Comparison of ENCODE assay signal across 15 cellular contexts in the genomic region with DNA sequence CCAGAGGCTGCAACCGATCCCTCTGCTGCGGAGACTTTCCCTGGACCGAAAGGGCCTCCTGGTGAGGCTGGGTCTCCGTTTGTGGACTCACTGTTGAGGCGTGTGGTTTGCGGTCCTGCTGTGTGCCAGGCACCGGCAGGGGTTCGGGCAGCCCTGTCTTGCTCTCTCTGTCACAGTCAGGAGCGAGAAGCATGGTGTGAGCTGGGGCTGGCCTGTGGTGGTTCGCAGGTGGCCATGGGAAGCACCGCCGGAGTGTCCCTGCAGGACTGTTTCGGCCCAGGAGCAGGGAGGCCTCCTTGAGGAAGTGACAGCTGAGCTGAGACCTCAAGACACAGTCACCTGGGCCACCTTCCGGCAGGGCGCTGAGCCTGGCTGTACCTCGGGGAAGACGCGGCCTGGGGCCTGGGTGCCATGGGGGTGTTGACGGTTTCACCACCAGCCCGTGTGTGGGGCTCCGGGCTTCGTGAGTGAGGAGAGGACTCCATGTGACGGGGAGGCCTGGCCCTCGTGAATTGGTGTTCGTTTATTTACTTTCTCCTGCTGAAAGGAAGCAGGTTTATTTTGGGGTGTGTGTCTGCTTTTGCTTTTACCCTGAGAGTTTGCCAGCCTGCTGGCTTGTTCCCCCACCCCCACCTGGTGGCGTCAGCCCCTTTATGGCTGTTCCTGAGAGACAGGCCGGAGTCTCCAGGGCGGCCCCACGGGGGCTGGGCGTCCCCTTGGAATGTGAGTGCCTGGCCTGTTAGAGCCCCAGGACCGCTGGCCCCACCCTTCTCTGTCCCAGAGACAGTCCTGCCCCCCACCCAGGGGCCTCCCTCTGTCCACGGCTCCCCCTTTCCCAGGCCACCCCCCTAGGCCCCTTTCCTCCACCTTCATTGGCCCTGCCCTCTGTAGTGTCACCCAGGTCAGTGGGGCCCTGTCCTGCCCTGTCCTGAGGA.
DNase-seq lines count a peak whose midpoint lies in the region; ATAC-seq, FAIRE-seq and TF ChIP-seq lines count a peak whose summit lies in the region.
"Had no signal": no experiment of that assay in that cellular context is flagged by ENCODE, and none has a peak within 500 bp of the region (broad histone marks: within the 10 kb centered on the region; RNA-seq: fewer than 3 reads in every experiment).

No MANE protein-coding gene starts in this region.

- H3K9me3 ChIP-seq in RWPE2 (ENCODE audit: severe bottlenecking) (no peaks in the 10 kb centered on the region), pancreas (no peaks in the 10 kb centered on the region)
- H3K9me3 ChIP-seq: HAP-1 had no signal

- no peak for TF ChIP-seq POLR2A in GM18505 (IDR thresholded peaks at IDR 0.05; ENCODE audit: borderline replicate concordance, extremely low read depth, insufficient read depth, insufficient read length)

- TF ChIP-seq CTCF in CD14-positive monocyte (IDR thresholded peaks at IDR 0.05): no peak
- no peak for TF ChIP-seq CTCF in RWPE2 (IDR thresholded peaks at IDR 0.05; ENCODE audit: poor library complexity, severe bottlenecking)
- TF ChIP-seq CTCF in pancreas (IDR thresholded peaks at IDR 0.05): no peak

- H3K4me1 Mint-ChIP-seq in CD14-positive monocyte: no peaks in the 10 kb centered on the region
- H3K4me1 Mint-ChIP-seq: neural progenitor cell had no signal

- no peak for FAIRE-seq in pancreas (lab: Jason Lieb, UNC)
- FAIRE-seq: K562 had no signal

- no peaks in the 10 kb centered on the region for H3K9me3 Mint-ChIP-seq in CD14-positive monocyte
- H3K9me3 Mint-ChIP-seq: neural progenitor cell had no signal

- H3K27ac ChIP-seq in RWPE2 (ENCODE audit: poor library complexity, severe bottlenecking) (no peak overlapping the region), pancreas (no peak overlapping the region)
- H3K27ac ChIP-seq: neural progenitor cell had no signal

- H3K36me3 ChIP-seq in RWPE2 (ENCODE audit: low read depth): no peaks in the 10 kb centered on the region
- no peaks in the 10 kb centered on the region for H3K36me3 ChIP-seq in pancreas
- H3K36me3 ChIP-seq: HAP-1, neural progenitor cell had no signal

- no peak overlapping the region for H3K27ac Mint-ChIP-seq in CD14-positive monocyte
- H3K27ac Mint-ChIP-seq: neural progenitor cell had no signal

- no peak for ATAC-seq in RWPE2 (ENCODE audit: low read depth)
- no peak for ATAC-seq in left cardiac atrium
- ATAC-seq in pancreas: no peak
- no peak for ATAC-seq in HG03139 (IDR thresholded peaks at IDR 0.05; ENCODE audit: unreplicated experiment)
- no peak for ATAC-seq in GM18505 (IDR thresholded peaks at IDR 0.05; ENCODE audit: unreplicated experiment)
- ATAC-seq: K562 had no signal

- intact Hi-C loops in CD14-positive monocyte (cut with micrococcal nuclease): no loop called here
- intact Hi-C loops in left cardiac atrium (cut with DNase I): no loop called here
- intact Hi-C loops in pancreas (cut with DNase I): no loop called here

- H3K36me3 Mint-ChIP-seq in CD14-positive monocyte: peaks cover 27 to 47% of the 10 kb centered on the region in 2 donors
- H3K36me3 Mint-ChIP-seq: neural progenitor cell had no signal

- no peak overlapping the region for H3K4me3 ChIP-seq in RWPE2 (ENCODE audit: severe bottlenecking)
- no peak overlapping the region for H3K4me3 ChIP-seq in pancreas
- H3K4me3 ChIP-seq: HAP-1, K562, lung, neural progenitor cell had no signal

- WGBS in pancreas, 2 donors: 93 to 96% methylated on average over 32 of the region's 32 CpGs

- H3K4me3 Mint-ChIP-seq in CD14-positive monocyte: no peak overlapping the region
- H3K4me3 Mint-ChIP-seq: neural progenitor cell had no signal

- no peaks in the 10 kb centered on the region for H3K4me1 ChIP-seq in RWPE2 (ENCODE audit: insufficient read depth, poor library complexity, severe bottlenecking)
- H3K4me1 ChIP-seq in pancreas: no peaks in the 10 kb centered on the region
- H3K4me1 ChIP-seq: HAP-1, neural progenitor cell had no signal

- DNase-seq in CD14-positive monocyte (ENCODE audit: low spot score) (peak; percentile 17), RWPE2 (ENCODE audit: low spot score) (peak; percentile 63), left cardiac atrium (peak; percentile 21), pancreas (peak in 4 of 6 donors; percentile 12 to 60 (median 36)), kidney glomerular epithelial cell (lab: John Stamatoyannopoulos, UW) (no peak), cortex of kidney (lab: John Stamatoyannopoulos, UW) (no peak)
- DNase-seq: C1 segment of cervical spinal cord, NCI-H1092 treated with DMSO at 0.1 percent for 48 hours, NCI-H226 had no signal

- no peaks in the 10 kb centered on the region for H3K27me3 ChIP-seq in RWPE2 (ENCODE audit: insufficient read depth, poor library complexity, severe bottlenecking)
- no peaks in the 10 kb centered on the region for H3K27me3 ChIP-seq in pancreas

- H3K27me3 Mint-ChIP-seq in CD14-positive monocyte (ENCODE audit: low read depth in 3 of 3): peaks cover 0 to 3% (median 0%) of the 10 kb centered on the region in 3 donors

Comparison
In these comparisons a context has a peak if more than half of its experiments do, and no peak if none do; other contexts are left out.
1. DNase-seq: peak in CD14-positive monocyte (single experiment), RWPE2 (single experiment), left cardiac atrium (single experiment) and pancreas (4 of 6); none in kidney glomerular epithelial cell (single experiment) and cortex of kidney (single experiment).